Comparison of ENCODE assay signal across 15 cellular contexts in genomic region chr17:51397361-51398127, GRCh38.
DNase-seq lines count a peak whose midpoint lies in the region; ATAC-seq, FAIRE-seq and TF ChIP-seq lines count a peak whose summit lies in the region.
"Had no signal": no experiment of that assay in that cellular context is flagged by ENCODE, and none has a peak within 500 bp of the region (broad histone marks: within the 10 kb centered on the region; RNA-seq: fewer than 3 reads in every experiment).

No MANE protein-coding gene starts in this region.

- no peak overlapping the region for H3K4me3 ChIP-seq in brain microvascular endothelial cell (ENCODE audit: low read depth, low read length)
- no peak overlapping the region for H3K4me3 ChIP-seq in mesodermal cell (ENCODE audit: extremely low read depth, insufficient read depth, low read length, poor library complexity, severe bottlenecking)
- H3K4me3 ChIP-seq in tibial nerve, result no peak overlapping the region
- H3K4me3 ChIP-seq: esophagus muscularis mucosa had no signal

- in situ Hi-C loops in Caki2 (cut with HindIII; ENCODE audit: low pct_unique_long_range_greater_than_20kb, low sequenced_read_pairs), result no loop called here
- in situ Hi-C loops in brain microvascular endothelial cell (cut with HindIII; ENCODE audit: low pct_ligation_motif_present, low sequenced_read_pairs), result no loop called here

- no peaks in the 10 kb centered on the region for H3K9me3 ChIP-seq in mesodermal cell (ENCODE audit: control insufficient read depth, low read length)
- no peaks in the 10 kb centered on the region for H3K9me3 ChIP-seq in tibial nerve
- H3K9me3 ChIP-seq: esophagus muscularis mucosa had no signal

- peaks cover 30% of the 10 kb centered on the region for H3K4me1 ChIP-seq in mesodermal cell (ENCODE audit: control insufficient read depth, insufficient read depth, low read length, poor library complexity, severe bottlenecking)
- H3K4me1 ChIP-seq in tibial nerve, result no peaks in the 10 kb centered on the region
- H3K4me1 ChIP-seq: esophagus muscularis mucosa had no signal

- no peak for TF ChIP-seq EP300 in tibial nerve (IDR thresholded peaks at IDR 0.05)

- H3K27me3 ChIP-seq in brain microvascular endothelial cell (replicated peaks), result no peaks in the 10 kb centered on the region
- no peaks in the 10 kb centered on the region for H3K27me3 ChIP-seq in tibial nerve
- H3K27me3 ChIP-seq: esophagus muscularis mucosa had no signal

- no peak for TF ChIP-seq POLR2A in tibial nerve (IDR thresholded peaks at IDR 0.05)

- H3K27ac ChIP-seq in brain microvascular endothelial cell (no peak overlapping the region), mesodermal cell (ENCODE audit: low read depth, low read length, severe bottlenecking) (peak overlapping the region; percentile 39), tibial nerve (no peak overlapping the region)
- H3K27ac ChIP-seq: esophagus muscularis mucosa had no signal

- DNase-seq in Caki2 (ENCODE audit: low read depth) (peak; percentile 78), HTR-8/SVneo (ENCODE audit: insufficient read length, low spot score) (peak; percentile 28), brain microvascular endothelial cell (peak; percentile 75), NCI-H2029 (lab: John Stamatoyannopoulos, UW) (no peak), tibial nerve (ENCODE audit: low spot score in 2 of 2) (no peak)
- DNase-seq: activated naive CD4-positive, alpha-beta T cell treated with anti-CD3 and anti-CD28 coated beads for 36 hours; CD8-positive, alpha-beta T cell; MV-4-11; stimulated activated CD4-positive, alpha-beta T cell treated with anti-CD3 and anti-CD28 coated beads, Interleukin-4, amount 100 ng/mL, for 24 hours; stimulated activated naive CD8-positive, alpha-beta T cell treated with anti-CD3 and anti-CD28 coated beads, Interleukin-15, Interleukin-2, amounts not matched to agents 100 U/mL and 50 U/mL, for 24 hours had no signal

- FAIRE-seq in HTR-8/SVneo (lab: Jason Lieb, UNC), result peak; percentile 65

- 65 to 75% methylated on average over 6 of the region's 8 CpGs for WGBS in mesodermal cell (ENCODE audit: insufficient coverage in 2 of 2), 2 experiments
- WGBS in tibial nerve, 2 donors, result 75 to 85% methylated on average over 8 of the region's 8 CpGs

- ATAC-seq in HG03571 (IDR thresholded peaks at IDR 0.05; ENCODE audit: unreplicated experiment) (no peak), HG02678 (IDR thresholded peaks at IDR 0.05; ENCODE audit: unreplicated experiment) (no peak)
- ATAC-seq: CD8-positive, alpha-beta T cell; Right ventricle myocardium inferior; stimulated activated naive CD8-positive, alpha-beta T cell treated with anti-CD3 and anti-CD28 coated beads, Interleukin-15, Interleukin-2, amounts not matched to agents 100 U/mL and 50 U/mL, for 24 hours had no signal

- no peak for TF ChIP-seq CTCF in brain microvascular endothelial cell (IDR thresholded peaks at IDR 0.05; ENCODE audit: low read depth, low read length, missing control alignments)
- TF ChIP-seq CTCF in tibial nerve (IDR thresholded peaks at IDR 0.05), result no peak

- H3K36me3 ChIP-seq in brain microvascular endothelial cell (replicated peaks) (no peaks in the 10 kb centered on the region), mesodermal cell (ENCODE audit: control insufficient read depth, insufficient read depth, low read length) (no peaks in the 10 kb centered on the region), tibial nerve (no peaks in the 10 kb centered on the region)
- H3K36me3 ChIP-seq: esophagus muscularis mucosa had no signal

Comparison
In these comparisons a context has a peak if more than half of its experiments do, and no peak if none do; other contexts are left out.
1. DNase-seq: peak in Caki2 (single experiment), HTR-8/SVneo (single experiment) and brain microvascular endothelial cell (single experiment); none in NCI-H2029 (single experiment) and tibial nerve (0 of 2).